1 cellular context compared by ENCODE assay signal in the genomic region with DNA sequence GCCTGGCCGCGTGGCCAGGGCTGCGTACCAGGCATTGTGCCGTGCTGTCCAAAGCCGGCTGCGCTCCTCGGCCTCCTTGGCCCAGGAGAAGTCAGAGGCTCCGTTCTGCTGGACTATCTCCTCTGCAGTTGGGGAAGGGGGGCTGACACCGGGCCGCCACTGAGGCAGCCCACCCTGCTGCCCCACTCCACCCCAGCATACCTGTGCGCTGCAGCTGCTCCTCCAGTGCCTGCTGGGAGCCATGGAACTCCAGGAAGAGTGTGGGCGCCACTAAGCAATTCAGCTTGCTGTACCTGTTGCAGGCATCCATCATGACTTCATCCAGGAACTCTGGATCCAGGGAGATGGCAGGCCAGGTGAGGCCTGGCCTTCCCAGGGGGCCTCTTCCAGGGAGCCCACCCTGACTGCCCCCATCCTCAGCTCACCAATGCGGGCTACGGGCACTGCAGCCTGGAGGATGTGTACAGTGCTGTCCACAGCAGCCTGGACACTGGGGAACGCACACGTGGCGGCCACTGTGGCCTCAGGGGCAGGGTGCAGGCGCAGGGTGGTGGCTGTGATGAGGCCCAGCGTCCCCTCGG.
A peak's percentile ranks its signal among the peaks of the same experiment; 100 is the strongest.
TF ChIP-seq lines count a peak whose summit lies in the region.

No MANE protein-coding gene starts in this region.

TF ChIP-seq in K562, 482 proteins besides CTCF, POLR2A, EP300 and RAD21:
- peak; percentile 67 for TF ChIP-seq ZFP36 (IDR thresholded peaks at IDR 0.05; ENCODE audit: low read depth, low read length, partially characterized antibody)
- TF ChIP-seq ZNF224 (CRISPR knock-in tag; IDR thresholded peaks at IDR 0.05), result no peak
- no peak for TF ChIP-seq HNRNPH1 (optimal IDR thresholded peaks at IDR 0.05; ENCODE audit: low read depth, low read length)
